ENCODE assay signal across 10 cellular contexts in the genomic region with DNA sequence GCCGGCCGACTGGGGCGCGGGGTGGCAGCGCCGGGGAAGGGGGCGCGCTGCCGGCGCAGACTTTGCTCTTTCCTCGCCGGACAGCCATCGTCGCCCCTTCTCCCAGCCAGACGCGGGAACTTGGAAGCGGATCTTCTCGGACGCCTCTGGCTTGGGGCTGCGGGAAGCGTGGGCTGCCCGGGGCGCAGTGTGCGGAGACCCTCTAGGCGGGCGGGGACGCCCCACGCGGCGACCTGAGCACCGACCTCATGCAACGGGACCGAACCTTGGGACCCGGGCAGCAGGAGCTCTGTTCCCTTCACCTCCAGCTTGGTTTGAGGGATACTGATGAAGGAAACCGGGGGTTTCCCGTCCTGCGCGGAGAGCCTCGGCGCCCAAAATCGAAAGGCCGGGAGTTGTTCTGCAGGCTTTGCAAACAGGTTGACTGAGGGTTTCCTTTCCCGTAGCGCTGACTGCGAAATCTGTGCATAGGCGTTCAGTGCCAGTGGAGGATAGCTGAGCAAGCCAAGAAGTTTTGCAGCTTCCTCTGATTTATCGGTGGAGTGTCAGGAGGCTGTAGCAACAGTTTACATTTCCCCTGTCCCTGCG. TPM values are rescaled to one million over a fixed set of nuclear protein-coding genes. Genes with fewer than 3 reads are reported as not detected.
DNase-seq lines count a peak whose midpoint lies in the region; FAIRE-seq and TF ChIP-seq lines count a peak whose summit lies in the region.
"Had no signal": no experiment of that assay in that cellular context is flagged by ENCODE, and none has a peak within 500 bp of the region (broad histone marks: within the 10 kb centered on the region; RNA-seq: fewer than 3 reads in every experiment).

No MANE protein-coding gene starts in this region.

- H3K9ac ChIP-seq in astrocyte (ENCODE audit: low read length), result no peak overlapping the region
- no peak overlapping the region for H3K9ac ChIP-seq in stomach smooth muscle (ENCODE audit: low read length in 2 of 2)

- H3K27me3 ChIP-seq in astrocyte (ENCODE audit: insufficient read depth, low read length), result peaks cover 38% of the 10 kb centered on the region
- peaks cover 20% of the 10 kb centered on the region in 2 donors for H3K27me3 ChIP-seq in stomach smooth muscle (ENCODE audit: control insufficient read depth in 1 of 2, insufficient read depth in 2 of 2, low read length in 2 of 2)

- no peaks in the 10 kb centered on the region for H3K4me1 ChIP-seq in astrocyte (ENCODE audit: insufficient read depth, low read length)
- peaks cover 7% of the 10 kb centered on the region for H3K4me1 ChIP-seq in stomach smooth muscle (ENCODE audit: control insufficient read depth, insufficient read depth, low read length)

- H3K4me1 Mint-ChIP-seq in astrocyte (ENCODE audit: low read depth, unreplicated experiment), result peaks cover 2% of the 10 kb centered on the region

- H3K27ac ChIP-seq in astrocyte (ENCODE audit: low read depth, low read length), result no peak overlapping the region
- H3K27ac ChIP-seq in stomach smooth muscle (ENCODE audit: low read length), result no peak overlapping the region

- peak; percentile 30 for DNase-seq in NCI-H510A treated with DMSO at 0.1 percent for 48 hours (lab: John Stamatoyannopoulos, UW)
- DNase-seq in NCI-H510A (lab: John Stamatoyannopoulos, UW), result no peak
- no peak for DNase-seq in astrocyte (ENCODE audit: low read depth)
- DNase-seq in iPS-NIHi7 (ENCODE audit: extremely low spot score), result peak; percentile 19
- DNase-seq in NK-92 (lab: John Stamatoyannopoulos, UW; ENCODE audit: unreplicated experiment), result no peak
- no peak for DNase-seq in NOMO-1 treated with DMSO at 0.1 percent for 48 hours (lab: John Stamatoyannopoulos, UW; ENCODE audit: unreplicated experiment)
- DNase-seq in EL, result no peak
- DNase-seq: naive thymus-derived CD4-positive, alpha-beta T cell had no signal

- H3K4me3 Mint-ChIP-seq in astrocyte (ENCODE audit: unreplicated experiment), result peak overlapping the region; percentile 80

- TF ChIP-seq CTCF in astrocyte (IDR thresholded peaks at IDR 0.05; ENCODE audit: insufficient read depth, low read depth, low read length), result no peak

- H2AFZ ChIP-seq in astrocyte (ENCODE audit: low read depth, low read length), result peak overlapping the region; percentile 26

- H3K79me2 ChIP-seq in astrocyte (ENCODE audit: insufficient read depth, low read length), result no peaks in the 10 kb centered on the region

- H3K4me2 ChIP-seq in astrocyte (ENCODE audit: low read length), result peak overlapping the region; percentile 78

- peak overlapping the region; percentile 23 for H3K4me3 ChIP-seq in astrocyte (ENCODE audit: insufficient read depth, low read depth, low read length)
- peak overlapping the region; percentile 71 to 73 for H3K4me3 ChIP-seq in stomach smooth muscle (ENCODE audit: low read length in 2 of 2)

- H3K36me3 Mint-ChIP-seq in astrocyte (ENCODE audit: low read depth, unreplicated experiment), result no peaks in the 10 kb centered on the region

- no peaks in the 10 kb centered on the region for H3K9me3 Mint-ChIP-seq in astrocyte (ENCODE audit: unreplicated experiment)

- no peaks in the 10 kb centered on the region for H3K36me3 ChIP-seq in astrocyte (ENCODE audit: insufficient read depth, low read length)
- H3K36me3 ChIP-seq in stomach smooth muscle (ENCODE audit: control insufficient read depth in 2 of 2, insufficient read depth in 2 of 2, low read length in 2 of 2), result no peaks in the 10 kb centered on the region

- H3K9me3 ChIP-seq in astrocyte (ENCODE audit: insufficient read depth, low read depth, low read length) (peaks cover 3% of the 10 kb centered on the region), stomach smooth muscle (ENCODE audit: control insufficient read depth in 2 of 2, low read length in 2 of 2) (peaks cover 0 to 2% of the 10 kb centered on the region in 2 donors)

- H3K27me3 Mint-ChIP-seq in astrocyte (ENCODE audit: low read depth, unreplicated experiment), result peaks cover 58% of the 10 kb centered on the region

- H4K20me1 ChIP-seq in astrocyte (ENCODE audit: insufficient read depth, low read length), result no peaks in the 10 kb centered on the region

- FAIRE-seq in astrocyte (lab: Jason Lieb, UNC), result no peak
- FAIRE-seq: HTR-8/SVneo had no signal

- H3K27ac Mint-ChIP-seq in astrocyte (ENCODE audit: unreplicated experiment), result no peak overlapping the region
- H3K27ac Mint-ChIP-seq: naive thymus-derived CD4-positive, alpha-beta T cell had no signal

RNA-seq across cellular contexts. Expression of a gene that starts 0.5 kb away (rescaled TPM):
- 0.14 and 0.18 TPM in 2 replicates for total RNA-seq in astrocyte
- total RNA-seq: naive thymus-derived CD4-positive, alpha-beta T cell had no signal

Comparison
In these comparisons a context has a peak if more than half of its experiments do, and no peak if none do; other contexts are left out.
1. DNase-seq: peak in NCI-H510A treated with DMSO at 0.1 percent for 48 hours (single experiment) and iPS-NIHi7 (single experiment); none in NCI-H510A (single experiment), astrocyte (single experiment), NK-92 (single experiment), NOMO-1 treated with DMSO at 0.1 percent for 48 hours (single experiment) and EL (single experiment).